Comparison of ENCODE assay signal across 1 cellular context in genomic region chr4:185101354-185101890, GRCh38.
TF ChIP-seq lines count a peak whose summit lies in the region.

No MANE protein-coding gene starts in this region.

TF ChIP-seq in SK-N-SH treated with all-trans-retinoic acid at 6 μM for 48 hours, 23 proteins besides CTCF, POLR2A, EP300 and RAD21 (continued from another document):
- TF ChIP-seq TSHZ2 (CRISPR knock-in tag; IDR thresholded peaks at IDR 0.05): no peak
